Comparison of ENCODE assay signal across 1 cellular context in genomic region chr7:20352573-20353304, GRCh38.
TF ChIP-seq lines count a peak whose summit lies in the region.

No MANE protein-coding gene starts in this region.

TF ChIP-seq in A549, 52 proteins besides CTCF, POLR2A, EP300 and RAD21 (continued from another document):
- TF ChIP-seq KDM5A (IDR thresholded peaks at IDR 0.05), result no peak
- TF ChIP-seq CBX8 (IDR thresholded peaks at IDR 0.05), result no peak
- peak; percentile 88 for TF ChIP-seq GATA3 (IDR thresholded peaks at IDR 0.05; ENCODE audit: borderline replicate concordance)
- TF ChIP-seq MAX (IDR thresholded peaks at IDR 0.05), result peak; percentile 74
- TF ChIP-seq JUN (IDR thresholded peaks at IDR 0.05), result peak; percentile 57 to 75; a peak in 4 of 5 replicates
- peak; percentile 36; the same call in 1 of the 3 replicates for TF ChIP-seq SMC3 (IDR thresholded peaks at IDR 0.05)
- TF ChIP-seq RCOR1 (IDR thresholded peaks at IDR 0.05; ENCODE audit: low read depth, low read length), result no peak
- no peak for TF ChIP-seq FOXS1 (CRISPR knock-in tag; IDR thresholded peaks at IDR 0.05)
- no peak for TF ChIP-seq EHMT2 (IDR thresholded peaks at IDR 0.05; ENCODE audit: low read depth)
- no peak for TF ChIP-seq RNF2 (IDR thresholded peaks at IDR 0.05; ENCODE audit: borderline replicate concordance, low read depth)
- 0 out of 2 replicates have a peak, but pooled peaks have one; percentile 13 for TF ChIP-seq HOXB5 (CRISPR knock-in tag; IDR thresholded peaks at IDR 0.05)
- no peak for TF ChIP-seq HEYL (CRISPR knock-in tag; IDR thresholded peaks at IDR 0.05)
